26 cellular contexts compared by ENCODE assay signal in the genomic region with DNA sequence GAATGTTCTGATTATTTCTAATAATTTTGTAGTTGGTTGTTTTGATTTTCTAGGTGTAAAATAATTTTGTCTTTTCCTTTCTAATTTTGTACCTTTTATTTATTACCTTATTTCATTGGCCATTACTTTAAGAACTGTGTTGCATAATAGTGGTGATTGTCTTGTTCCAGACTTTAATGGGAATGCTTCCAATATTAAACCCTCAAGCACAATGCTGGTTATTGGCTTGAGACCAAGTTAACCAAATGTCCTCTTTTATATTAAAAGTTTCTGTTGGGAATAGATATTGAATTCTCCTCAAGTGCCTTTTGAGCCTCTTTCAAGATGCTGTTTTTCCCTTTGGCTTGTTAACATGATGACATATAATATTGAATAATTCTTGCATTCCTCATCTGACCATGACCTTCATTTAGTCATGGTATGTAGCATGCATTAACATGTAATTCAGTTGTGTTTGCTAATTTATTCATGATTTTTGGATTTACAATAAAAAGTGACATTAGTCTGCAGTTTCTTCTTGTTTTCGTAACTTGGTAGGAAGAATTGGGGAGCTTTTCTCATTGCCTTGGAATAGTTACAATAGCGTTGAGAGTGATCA.
DNase-seq lines count a peak whose midpoint lies in the region; ATAC-seq, FAIRE-seq and TF ChIP-seq lines count a peak whose summit lies in the region.
"Had no signal": no experiment of that assay in that cellular context is flagged by ENCODE, and none has a peak within 500 bp of the region (broad histone marks: within the 10 kb centered on the region; RNA-seq: fewer than 3 reads in every experiment).

No MANE protein-coding gene starts in this region.

- H3K36me3 Mint-ChIP-seq in immature natural killer cell: peaks cover 7 to 21% (median 8%) of the 10 kb centered on the region in 3 donors

- DNase-seq in SK-N-SH: no peak
- peak; percentile 79 for DNase-seq in bronchial epithelial cell (ENCODE audit: low read depth)
- peak; percentile 73 for DNase-seq in fibroblast of the aortic adventitia (ENCODE audit: low read depth)
- DNase-seq in stromal cell of bone marrow (ENCODE audit: low read depth): peak; percentile 25
- no peak for DNase-seq in immature natural killer cell
- DNase-seq in suprapubic skin (ENCODE audit: low spot score in 2 of 2): no peak
- DNase-seq: 8988T; activated B cell treated with CpG ODN at 0.5 μM for 24 hours; activated CD8-positive, alpha-beta T cell treated with anti-CD3 and anti-CD28 coated beads for 36 hours; activated naive CD4-positive, alpha-beta T cell treated with anti-CD3 and anti-CD28 coated beads for 36 hours; activated T-cell treated with anti-CD3 and anti-CD28 coated beads, Interleukin-2, amount 50 U/mL, for 1 hour; body of pancreas; HCEC 1CT; islet precursor cell; naive thymus-derived CD8-positive, alpha-beta T cell; NCI-H1436; sigmoid colon; stimulated activated CD4-positive, alpha-beta T cell treated with anti-CD3 and anti-CD28 coated beads, Interleukin-1b, Interleukin-23, amount 100 ng/mL, for 48 hours; stimulated activated naive CD4-positive, alpha-beta T cell treated with Interleukin-2 at 50 U/mL for 16 hours; T-helper 9 cell had no signal

- peaks cover 1 to 13% of the 10 kb centered on the region in 2 donors for H3K4me1 Mint-ChIP-seq in immature natural killer cell

- H3K4me1 ChIP-seq in SK-N-SH (ENCODE audit: control insufficient read depth in 1 of 2, insufficient read depth in 2 of 2, low read depth in 1 of 2, low read length in 1 of 2) (no peaks in the 10 kb centered on the region), suprapubic skin (peaks cover 5% of the 10 kb centered on the region)
- H3K4me1 ChIP-seq: BLaER1, body of pancreas, parathyroid adenoma had no signal

- H3K79me2 ChIP-seq in SK-N-SH (ENCODE audit: insufficient read depth): no peaks in the 10 kb centered on the region; the same call in 1 of the 2 replicates

- no peak for ATAC-seq in SK-N-SH treated with all-trans-retinoic acid at 6 μM for 48 hours
- ATAC-seq in GM21619 (IDR thresholded peaks at IDR 0.05; ENCODE audit: unreplicated experiment): no peak
- ATAC-seq: activated CD8-positive, alpha-beta T cell treated with anti-CD3 and anti-CD28 coated beads for 36 hours; body of pancreas; naive thymus-derived CD8-positive, alpha-beta T cell had no signal

- POLR2A ChIA-PET in SK-N-SH (lab: Yijun Ruan, JAX): no interaction called here

- FAIRE-seq in bronchial epithelial cell (lab: Jason Lieb, UNC): no peak

- H3K4me2 ChIP-seq in SK-N-SH: no peak overlapping the region
- H3K4me2 ChIP-seq: BLaER1 had no signal

- no peak overlapping the region for H3K9ac ChIP-seq in SK-N-SH
- H3K9ac ChIP-seq: BLaER1, parathyroid adenoma had no signal

- H3K27ac ChIP-seq in SK-N-SH (ENCODE audit: low read depth in 2 of 2, low read length in 1 of 2) (no peak overlapping the region), suprapubic skin (no peak overlapping the region)
- H3K27ac ChIP-seq: BLaER1, body of pancreas, parathyroid adenoma, sigmoid colon, SK-N-MC had no signal

- no peaks in the 10 kb centered on the region for H3K9me3 Mint-ChIP-seq in immature natural killer cell
- H3K9me3 Mint-ChIP-seq: activated B cell treated with CpG ODN at 0.5 μM for 24 hours; activated naive CD4-positive, alpha-beta T cell treated with anti-CD3 and anti-CD28 coated beads for 36 hours; memory B cell had no signal

- no peaks in the 10 kb centered on the region for H3K9me2 ChIP-seq in SK-N-SH

- H3K4me3 Mint-ChIP-seq in immature natural killer cell: no peak overlapping the region
- H3K4me3 Mint-ChIP-seq: activated B cell treated with CpG ODN at 0.5 μM for 24 hours; activated CD8-positive, alpha-beta T cell treated with anti-CD3 and anti-CD28 coated beads for 36 hours; activated naive CD4-positive, alpha-beta T cell treated with anti-CD3 and anti-CD28 coated beads for 36 hours; memory B cell; naive thymus-derived CD8-positive, alpha-beta T cell had no signal

- H3K9me3 ChIP-seq in SK-N-SH (no peaks in the 10 kb centered on the region), suprapubic skin (no peaks in the 10 kb centered on the region)
- H3K9me3 ChIP-seq: body of pancreas, sigmoid colon had no signal

- TF ChIP-seq POLR2A in suprapubic skin (IDR thresholded peaks at IDR 0.05): no peak

- H3K27ac Mint-ChIP-seq in immature natural killer cell: no peak overlapping the region
- H3K27ac Mint-ChIP-seq: activated B cell treated with CpG ODN at 0.5 μM for 24 hours; activated CD8-positive, alpha-beta T cell treated with anti-CD3 and anti-CD28 coated beads for 36 hours; activated naive CD4-positive, alpha-beta T cell treated with anti-CD3 and anti-CD28 coated beads for 36 hours; memory B cell; naive thymus-derived CD8-positive, alpha-beta T cell had no signal

- H3K27me3 ChIP-seq in SK-N-SH (ENCODE audit: insufficient read depth) (no peaks in the 10 kb centered on the region), bronchial epithelial cell (ENCODE audit: control insufficient read depth, insufficient read depth, low read length) (no peaks in the 10 kb centered on the region), suprapubic skin (no peaks in the 10 kb centered on the region)
- H3K27me3 ChIP-seq: BLaER1, body of pancreas, sigmoid colon had no signal

- CTCF ChIA-PET in SK-N-SH (lab: Yijun Ruan, JAX): interaction anchor here (0.9 to 2.0 kb wide), 4 partner anchors 16 to 178 kb away, joined by 3 to 8 read pairs (median 4); partner anchors contain the start of gene NPPC

- TF ChIP-seq CTCF in SK-N-SH (IDR thresholded peaks at IDR 0.05): no peak
- TF ChIP-seq CTCF in bronchial epithelial cell (IDR thresholded peaks at IDR 0.05; ENCODE audit: insufficient read depth, low read length, severe bottlenecking): no peak
- TF ChIP-seq CTCF in fibroblast of the aortic adventitia (IDR thresholded peaks at IDR 0.05; ENCODE audit: insufficient read depth, low read length): no peak
- TF ChIP-seq CTCF in suprapubic skin (IDR thresholded peaks at IDR 0.05): no peak

- no peaks in the 10 kb centered on the region for H3K27me3 Mint-ChIP-seq in immature natural killer cell (ENCODE audit: low read depth in 3 of 3)
- H3K27me3 Mint-ChIP-seq: activated B cell treated with CpG ODN at 0.5 μM for 24 hours; activated CD8-positive, alpha-beta T cell treated with anti-CD3 and anti-CD28 coated beads for 36 hours; memory B cell; naive thymus-derived CD8-positive, alpha-beta T cell had no signal

- no peaks in the 10 kb centered on the region for H3F3A ChIP-seq in SK-N-SH (replicated peaks; ENCODE audit: insufficient read depth)

- H4K20me1 ChIP-seq in SK-N-SH (ENCODE audit: insufficient read depth): no peaks in the 10 kb centered on the region
- H4K20me1 ChIP-seq: BLaER1 had no signal

- H3K36me3 ChIP-seq in SK-N-SH (replicated peaks in 1 of 2; ENCODE audit: control insufficient read depth in 1 of 2, insufficient read depth in 2 of 2, low read length in 1 of 2): peaks cover 0 to 3% of the 10 kb centered on the region in 2 experiments
- no peaks in the 10 kb centered on the region for H3K36me3 ChIP-seq in bronchial epithelial cell (ENCODE audit: control insufficient read depth, insufficient read depth, low read length)
- no peaks in the 10 kb centered on the region for H3K36me3 ChIP-seq in suprapubic skin
- H3K36me3 ChIP-seq: sigmoid colon had no signal

- TF ChIP-seq RAD21 in SK-N-SH (IDR thresholded peaks at IDR 0.05; ENCODE audit: low read length): no peak

- no peak overlapping the region for H2AFZ ChIP-seq in SK-N-SH (ENCODE audit: low read depth)
- H2AFZ ChIP-seq: parathyroid adenoma had no signal

- H3K4me3 ChIP-seq in SK-N-SH (ENCODE audit: low read depth in 2 of 2, low read length in 1 of 2) (no peak overlapping the region), bronchial epithelial cell (ENCODE audit: low read depth, low read length) (no peak overlapping the region), fibroblast of the aortic adventitia (ENCODE audit: low read depth, low read length) (no peak overlapping the region), suprapubic skin (no peak overlapping the region)
- H3K4me3 ChIP-seq: BLaER1, body of pancreas, sigmoid colon, SK-N-MC had no signal

- no peak for TF ChIP-seq EP300 in SK-N-SH (IDR thresholded peaks at IDR 0.05; ENCODE audit: borderline replicate concordance in 1 of 2, low read depth in 1 of 2, low read length in 1 of 2)
- no peak for TF ChIP-seq EP300 in suprapubic skin (IDR thresholded peaks at IDR 0.05)

- 99% methylated on average over 2 of the region's 2 CpGs for WGBS in SK-N-SH (ENCODE audit: low lambda C conversion rate)
- 84% methylated on average over 2 of the region's 2 CpGs for WGBS in suprapubic skin

TF ChIP-seq in SK-N-SH, 30 proteins besides CTCF, POLR2A, EP300 and RAD21:
- TF ChIP-seq YY1 (IDR thresholded peaks at IDR 0.05; ENCODE audit: low read depth) (no peak), NFIC (IDR thresholded peaks at IDR 0.05; ENCODE audit: borderline replicate concordance) (peak; percentile 27; the same call in 1 of the 2 replicates)

TF ChIP-seq in SK-N-SH treated with all-trans-retinoic acid at 6 μM for 48 hours, 23 proteins besides CTCF, POLR2A, EP300 and RAD21 (continues in another document):
- TF ChIP-seq, protein P1, sequence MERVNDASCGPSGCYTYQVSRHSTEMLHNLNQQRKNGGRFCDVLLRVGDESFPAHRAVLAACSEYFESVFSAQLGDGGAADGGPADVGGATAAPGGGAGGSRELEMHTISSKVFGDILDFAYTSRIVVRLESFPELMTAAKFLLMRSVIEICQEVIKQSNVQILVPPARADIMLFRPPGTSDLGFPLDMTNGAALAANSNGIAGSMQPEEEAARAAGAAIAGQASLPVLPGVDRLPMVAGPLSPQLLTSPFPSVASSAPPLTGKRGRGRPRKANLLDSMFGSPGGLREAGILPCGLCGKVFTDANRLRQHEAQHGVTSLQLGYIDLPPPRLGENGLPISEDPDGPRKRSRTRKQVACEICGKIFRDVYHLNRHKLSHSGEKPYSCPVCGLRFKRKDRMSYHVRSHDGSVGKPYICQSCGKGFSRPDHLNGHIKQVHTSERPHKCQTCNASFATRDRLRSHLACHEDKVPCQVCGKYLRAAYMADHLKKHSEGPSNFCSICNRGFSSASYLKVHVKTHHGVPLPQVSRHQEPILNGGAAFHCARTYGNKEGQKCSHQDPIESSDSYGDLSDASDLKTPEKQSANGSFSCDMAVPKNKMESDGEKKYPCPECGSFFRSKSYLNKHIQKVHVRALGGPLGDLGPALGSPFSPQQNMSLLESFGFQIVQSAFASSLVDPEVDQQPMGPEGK (CRISPR knock-in tag; IDR thresholded peaks at IDR 0.05; ENCODE audit: borderline replicate concordance): no peak
- TF ChIP-seq, protein P2, sequence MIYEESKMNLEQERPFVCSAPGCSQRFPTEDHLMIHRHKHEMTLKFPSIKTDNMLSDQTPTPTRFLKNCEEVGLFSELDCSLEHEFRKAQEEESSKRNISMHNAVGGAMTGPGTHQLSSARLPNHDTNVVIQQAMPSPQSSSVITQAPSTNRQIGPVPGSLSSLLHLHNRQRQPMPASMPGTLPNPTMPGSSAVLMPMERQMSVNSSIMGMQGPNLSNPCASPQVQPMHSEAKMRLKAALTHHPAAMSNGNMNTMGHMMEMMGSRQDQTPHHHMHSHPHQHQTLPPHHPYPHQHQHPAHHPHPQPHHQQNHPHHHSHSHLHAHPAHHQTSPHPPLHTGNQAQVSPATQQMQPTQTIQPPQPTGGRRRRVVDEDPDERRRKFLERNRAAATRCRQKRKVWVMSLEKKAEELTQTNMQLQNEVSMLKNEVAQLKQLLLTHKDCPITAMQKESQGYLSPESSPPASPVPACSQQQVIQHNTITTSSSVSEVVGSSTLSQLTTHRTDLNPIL (CRISPR knock-in tag; IDR thresholded peaks at IDR 0.05; ENCODE audit: low read depth): no peak
- no peak for TF ChIP-seq BACH2 (CRISPR knock-in tag; IDR thresholded peaks at IDR 0.05; ENCODE audit: borderline replicate concordance)

Comparison
In these comparisons a context has a peak if more than half of its experiments do, and no peak if none do; other contexts are left out.
1. DNase-seq: peak in bronchial epithelial cell (single experiment), fibroblast of the aortic adventitia (single experiment) and stromal cell of bone marrow (single experiment); none in SK-N-SH (single experiment), immature natural killer cell (0 of 3) and suprapubic skin (0 of 2).